ENCODE assay signal across 35 cellular contexts in the genomic region with DNA sequence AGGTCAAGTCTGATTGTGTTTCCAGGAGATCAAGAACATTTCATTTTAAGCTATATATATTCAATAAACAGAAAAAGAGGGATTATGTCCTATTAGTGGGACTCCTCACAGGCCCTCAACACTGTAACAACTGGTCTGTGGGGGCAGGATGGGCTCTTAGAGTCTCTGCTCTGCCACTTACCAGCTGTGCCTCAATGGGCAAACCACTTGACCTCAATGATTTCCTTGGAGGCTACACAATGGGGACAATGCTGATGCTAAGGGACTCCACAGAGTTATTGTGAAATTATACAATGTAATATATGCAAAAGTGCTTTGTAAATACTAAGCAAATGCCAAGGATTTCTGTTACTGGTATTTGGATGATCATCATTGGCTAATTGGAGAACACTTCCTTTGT. TPM values are rescaled to one million over a fixed set of nuclear protein-coding genes. Genes with fewer than 3 reads are reported as not detected.
A peak's percentile ranks its signal among the peaks of the same experiment; 100 is the strongest.
DNase-seq lines count a peak whose midpoint lies in the region; ATAC-seq and TF ChIP-seq lines count a peak whose summit lies in the region.
"Had no signal": no experiment of that assay in that cellular context is flagged by ENCODE, and none has a peak within 500 bp of the region (broad histone marks: within the 10 kb centered on the region; RNA-seq: fewer than 3 reads in every experiment).

No MANE protein-coding gene starts in this region.

- H3K4me2 ChIP-seq in OCI-LY7 (ENCODE audit: low read length), result no peak overlapping the region
- H3K4me2 ChIP-seq: smooth muscle cell had no signal

- no peaks in the 10 kb centered on the region for H3K4me1 ChIP-seq in OCI-LY7 (ENCODE audit: insufficient read depth, low read length, poor library complexity, severe bottlenecking)
- H3K4me1 ChIP-seq: upper lobe of right lung had no signal

- no peaks in the 10 kb centered on the region for H3K9me3 ChIP-seq in OCI-LY7 (ENCODE audit: low read length)
- H3K9me3 ChIP-seq: Caco-2, heart right ventricle, neutrophil, suprapubic skin, upper lobe of right lung had no signal

- intact Hi-C loops in OCI-LY7 (cut with micrococcal nuclease; ENCODE audit: unreplicated experiment), result no loop called here

- peaks cover 9% of the 10 kb centered on the region for H3K27me3 Mint-ChIP-seq in brain

- POLR2A ChIA-PET in OCI-LY7 (lab: Charles Lee), result no interaction called here

- no peaks in the 10 kb centered on the region for H3K36me3 Mint-ChIP-seq in brain
- H3K36me3 Mint-ChIP-seq: mesothelial cell of epicardium, naive B cell had no signal

- BruUV-seq in OCI-LY7 (replicated peaks; lab: Mats Ljungman, UMichigan), result no TSS peak

- H3K79me2 ChIP-seq in OCI-LY7 (ENCODE audit: insufficient read depth, low read depth, low read length), result no peaks in the 10 kb centered on the region

- H3K4me1 Mint-ChIP-seq in brain, result peaks cover 67% of the 10 kb centered on the region

- no peaks in the 10 kb centered on the region for H3K36me3 ChIP-seq in OCI-LY7 (ENCODE audit: insufficient read depth, low read length)
- H3K36me3 ChIP-seq: brain microvascular endothelial cell, heart right ventricle, neutrophil, suprapubic skin, upper lobe of right lung had no signal

- H2AFZ ChIP-seq in OCI-LY7 (ENCODE audit: low read length), result no peak overlapping the region
- H2AFZ ChIP-seq: GM23248 had no signal

- no peaks in the 10 kb centered on the region for H4K20me1 ChIP-seq in OCI-LY7 (ENCODE audit: insufficient read depth, low read length)

- ATAC-seq in stimulated activated naive CD8-positive, alpha-beta T cell treated with anti-CD3 and anti-CD28 coated beads, Interleukin-15, Interleukin-2, amounts not matched to agents 100 U/mL and 50 U/mL, for 24 hours, result no peak
- ATAC-seq: heart right ventricle, PC-3, right cardiac atrium, upper lobe of right lung had no signal

- H3K4me3 ChIP-seq in OCI-LY7 (ENCODE audit: low read depth, low read length, poor library complexity, severe bottlenecking), result no peak overlapping the region
- H3K4me3 ChIP-seq: dorsolateral prefrontal cortex, GM23248, heart right ventricle, SK-N-MC, smooth muscle cell, suprapubic skin, upper lobe of right lung had no signal

- TF ChIP-seq CTCF in brain (conservative IDR thresholded peaks at IDR 0.05), result no peak
- TF ChIP-seq CTCF in OCI-LY7 (conservative IDR thresholded peaks at IDR 0.05; ENCODE audit: low read length), result no peak

- no peaks in the 10 kb centered on the region for H3K9me2 ChIP-seq in OCI-LY7 (ENCODE audit: insufficient read depth, low read length)

- no peak overlapping the region for H3K27ac ChIP-seq in OCI-LY7 (ENCODE audit: low read depth, low read length, poor library complexity, severe bottlenecking)
- H3K27ac ChIP-seq: brain microvascular endothelial cell, dorsolateral prefrontal cortex, GM23248, heart right ventricle, neutrophil, SK-N-MC, suprapubic skin, upper lobe of right lung had no signal

- H3K9me3 Mint-ChIP-seq in brain, result peaks cover 0 to 2% (median 0%) of the 10 kb centered on the region in 5 experiments
- H3K9me3 Mint-ChIP-seq: activated CD4-positive, alpha-beta memory T cell treated with anti-CD3 and anti-CD28 coated beads, Interleukin-2, amount 10 ng/mL, durations not matched to agents 7 days and 5 days; activated naive CD4-positive, alpha-beta T cell treated with anti-CD3 and anti-CD28 coated beads, Interleukin-2, amount 50 U/mL, for 24 hours; activated T-helper 2 cell treated with anti-CD3 and anti-CD28 coated beads, Interferon-gamma antibody, Interleukin-2, Interleukin-4, amounts not matched to agents 10 μg/mL and 5 μg/mL and 100 μg/mL, durations not matched to agents 14 hours and 24 hours and 36 hours; mesothelial cell of epicardium; naive B cell; T-helper 1 cell treated with Interleukin-12 subunit alpha and Interleukin-12 subunit beta and Interleukin-4 antibody, amounts not matched to agents 30 μg/mL and 1 μg/mL, for 36 hours had no signal

- no peak overlapping the region for H3K4me3 Mint-ChIP-seq in brain
- H3K4me3 Mint-ChIP-seq: activated CD4-positive, alpha-beta memory T cell treated with anti-CD3 and anti-CD28 coated beads, Interleukin-2, amount 10 ng/mL, durations not matched to agents 7 days and 5 days; activated naive CD4-positive, alpha-beta T cell treated with anti-CD3 and anti-CD28 coated beads, Interleukin-2, amount 50 U/mL, for 24 hours; mesothelial cell of epicardium; naive B cell; T-helper 1 cell treated with Interleukin-12 subunit alpha and Interleukin-12 subunit beta and Interleukin-4 antibody, amounts not matched to agents 30 μg/mL and 1 μg/mL, for 36 hours had no signal

- peak overlapping the region in 3 of 5 experiments; percentile 3 to 82 (median 51) for H3K27ac Mint-ChIP-seq in brain
- H3K27ac Mint-ChIP-seq: activated CD4-positive, alpha-beta memory T cell treated with anti-CD3 and anti-CD28 coated beads, Interleukin-2, amount 10 ng/mL, durations not matched to agents 7 days and 5 days; activated naive CD4-positive, alpha-beta T cell treated with anti-CD3 and anti-CD28 coated beads, Interleukin-2, amount 50 U/mL, for 24 hours; activated T-helper 2 cell treated with anti-CD3 and anti-CD28 coated beads, Interferon-gamma antibody, Interleukin-2, Interleukin-4, amounts not matched to agents 10 μg/mL and 5 μg/mL and 100 μg/mL, durations not matched to agents 14 hours and 24 hours and 36 hours; mesothelial cell of epicardium; T-helper 1 cell treated with Interleukin-12 subunit alpha and Interleukin-12 subunit beta and Interleukin-4 antibody, amounts not matched to agents 30 μg/mL and 1 μg/mL, for 36 hours had no signal

- CTCF ChIA-PET in OCI-LY7 (lab: Charles Lee; ENCODE audit: unreplicated experiment), result no interaction called here

- DNase-seq in DMS79 treated with DMSO at 0.1 percent for 48 hours (lab: John Stamatoyannopoulos, UW) (peak; percentile 32), NCI-H1092 treated with DMSO at 0.1 percent for 48 hours (lab: John Stamatoyannopoulos, UW) (peak; percentile 50), NCI-H2196 (lab: John Stamatoyannopoulos, UW; ENCODE audit: unreplicated experiment) (peak; percentile 33), Ammon's horn (ENCODE audit: low spot score) (no peak), OCI-LY7 (ENCODE audit: low spot score) (no peak)
- DNase-seq in stimulated activated naive CD8-positive, alpha-beta T cell treated with anti-CD3 and anti-CD28 coated beads, Interleukin-15, Interleukin-2, amounts not matched to agents 100 U/mL and 50 U/mL, for 24 hours, result no peak
- DNase-seq: activated CD4-positive, alpha-beta memory T cell treated with anti-CD3 and anti-CD28 coated beads, Interleukin-2, amount 10 ng/mL, durations not matched to agents 7 days and 5 days; activated CD4-positive, CD25-positive, alpha-beta regulatory T cell treated with anti-CD3 and anti-CD28 coated beads, Interleukin-2, amount 50 U/mL, for 72 hours; activated T-cell treated with anti-CD3 and anti-CD28 coated beads for 4 hours; amniotic stem cell; brain microvascular endothelial cell; C1 segment of cervical spinal cord; Caco-2; DND-41; dorsolateral prefrontal cortex; GF-D8; GM23248; heart right ventricle; naive B cell; NCI-H1048; NCI-H2171 treated with DMSO at 0.1 percent for 48 hours; PC-3; posterior cingulate gyrus; right cardiac atrium; stimulated activated naive CD4-positive, alpha-beta T cell; upper lobe of right lung had no signal

RNA-seq across cellular contexts. Expression of a gene that starts 33.2 kb away (rescaled TPM):
- polyA plus RNA-seq in brain (ENCODE audit: insufficient read depth, low read depth, low replicate concordance), result 44.0 TPM
- 8.4 and 11.7 TPM in 2 replicates for total RNA-seq in OCI-LY7 (2014; rRNA removed; shearing (Covaris generic))
- total RNA-seq in OCI-LY7 (2022), result 18.1 and 22.3 TPM in 2 replicates

Comparison
In these comparisons a context has a peak if more than half of its experiments do, and no peak if none do; other contexts are left out.
1. DNase-seq: peak in DMS79 treated with DMSO at 0.1 percent for 48 hours (single experiment), NCI-H1092 treated with DMSO at 0.1 percent for 48 hours (single experiment) and NCI-H2196 (single experiment); none in stimulated activated naive CD8-positive, alpha-beta T cell treated with anti-CD3 and anti-CD28 coated beads, Interleukin-15, Interleukin-2, amounts not matched to agents 100 U/mL and 50 U/mL, for 24 hours (single experiment), Ammon's horn (single experiment) and OCI-LY7 (single experiment).